27 cellular contexts compared by ENCODE assay signal in the genomic region with DNA sequence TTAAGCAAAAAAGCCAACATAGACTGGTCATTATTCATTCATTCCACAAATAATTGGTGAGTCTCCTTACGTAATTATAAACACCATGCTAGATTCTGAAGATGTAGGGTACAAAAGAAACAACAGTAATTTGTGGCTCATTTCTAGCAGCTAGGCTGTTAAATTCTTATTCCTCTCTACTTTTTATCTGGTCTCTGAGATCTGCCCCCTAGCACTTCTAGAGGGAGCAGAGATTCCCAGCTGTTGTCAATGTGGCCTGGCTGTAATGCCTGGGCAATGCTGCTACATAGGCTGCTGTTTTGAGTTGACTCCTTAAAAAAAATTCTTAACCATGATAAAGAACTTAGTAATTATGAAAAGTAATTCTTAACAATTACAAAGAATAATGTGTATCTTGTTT.
"Had no signal": no experiment of that assay in that cellular context is flagged by ENCODE, and none has a peak within 500 bp of the region (broad histone marks: within the 10 kb centered on the region; RNA-seq: fewer than 3 reads in every experiment).

No MANE protein-coding gene starts in this region.

- H3K27ac ChIP-seq: adrenal gland, breast epithelium, cardiac muscle cell, colonic mucosa, epithelial cell of prostate, esophagus squamous epithelium, gastroesophageal sphincter had no signal

- ATAC-seq: activated CD4-positive, alpha-beta T cell treated with anti-CD3 and anti-CD28 coated beads for 36 hours; activated CD8-positive, alpha-beta T cell treated with anti-CD3 and anti-CD28 coated beads, Interleukin-2, amount 10 ng/mL, durations not matched to agents 7 days and 5 days; activated T-cell treated with anti-CD3 and anti-CD28 coated beads, Interleukin-2, amount 50 U/mL, for 4 hours; activated T-helper 17 cell treated with anti-CD3 and anti-CD28 coated beads, Interleukin-2, amount 50 U/mL, for 72 hours; gastroesophageal sphincter had no signal

- H3K4me3 ChIP-seq: adrenal gland, breast epithelium, cardiac muscle cell, colonic mucosa, esophagus squamous epithelium, gastroesophageal sphincter had no signal

- H3K4me1 ChIP-seq: adrenal gland, breast epithelium, colonic mucosa, esophagus squamous epithelium, gastroesophageal sphincter had no signal

- H3K27me3 ChIP-seq: adrenal gland, breast epithelium, cardiac muscle cell, colonic mucosa, gastroesophageal sphincter had no signal

- DNase-seq: activated CD4-positive, alpha-beta memory T cell treated with anti-CD3 and anti-CD28 coated beads for 36 hours; activated CD4-positive, alpha-beta T cell treated with anti-CD3 and anti-CD28 coated beads for 36 hours; activated CD4-positive, alpha-beta T cell treated with anti-CD3 and anti-CD28 coated beads, Interleukin-2, amount 10 ng/mL, durations not matched to agents 24 days and 14 days; activated CD4-positive, CD25-positive, alpha-beta regulatory T cell; activated CD4-positive, CD25-positive, alpha-beta regulatory T cell treated with anti-CD3 and anti-CD28 coated beads, Interleukin-2, amount 50 U/mL, for 72 hours; activated CD8-positive, alpha-beta T cell treated with anti-CD3 and anti-CD28 coated beads, Interleukin-2, amount 10 ng/mL, durations not matched to agents 7 days and 5 days; activated effector memory CD4-positive, alpha-beta T cell treated with Interleukin-2 at 50 U/mL for 16 hours; activated gamma-delta T cell treated with Interleukin-2 at 50 U/mL for 16 hours; activated naive CD4-positive, alpha-beta T cell treated with anti-CD3 and anti-CD28 coated beads, Interleukin-2, amount 50 U/mL, for 16 hours; activated naive CD4-positive, alpha-beta T cell treated with Interleukin-2 at 50 U/mL for 16 hours; activated T-cell treated with anti-CD3 and anti-CD28 coated beads, Interleukin-2, amount 50 U/mL, for 4 hours; adrenal gland; amygdala; aorta; central memory CD4-positive, alpha-beta T cell; cerebellar nuclear complex; colonic mucosa; effector CD8-positive, alpha-beta T cell; esophagus squamous epithelium; foreskin melanocyte; head of caudate nucleus; T-helper 2 cell had no signal

- H3K36me3 ChIP-seq: adrenal gland, breast epithelium, cardiac muscle cell, colonic mucosa, esophagus squamous epithelium, gastroesophageal sphincter had no signal

- H3K9me3 ChIP-seq: adrenal gland, breast epithelium, colonic mucosa, esophagus squamous epithelium, gastroesophageal sphincter had no signal
